7 cellular contexts compared by ENCODE assay signal in genomic region chrX:78199851-78200250, GRCh38.
A peak's percentile ranks its signal among the peaks of the same experiment; 100 is the strongest.
DNase-seq lines count a peak whose midpoint lies in the region; ATAC-seq and TF ChIP-seq lines count a peak whose summit lies in the region.

No MANE protein-coding gene starts in this region.

- intact Hi-C loops in OCI-LY7 (cut with micrococcal nuclease; ENCODE audit: unreplicated experiment): no loop called here

- POLR2A ChIA-PET in OCI-LY7 (lab: Charles Lee): interaction anchor here (0.7 kb wide), 1 partner anchor 150 kb away, joined by 3 read pairs; no protein-coding TSS in a partner anchor

- no peaks in the 10 kb centered on the region for H3K9me3 ChIP-seq in OCI-LY7 (ENCODE audit: low read length)

- peak; percentile 65 for TF ChIP-seq CTCF in OCI-LY7 (conservative IDR thresholded peaks at IDR 0.05; ENCODE audit: low read length)

- CTCF ChIA-PET in OCI-LY7 (lab: Charles Lee; ENCODE audit: unreplicated experiment): no interaction called here

- no peaks in the 10 kb centered on the region for H3K36me3 ChIP-seq in OCI-LY7 (ENCODE audit: insufficient read depth, low read length)

- no peak overlapping the region for H2AFZ ChIP-seq in OCI-LY7 (ENCODE audit: low read length)

- peak; percentile 69 for ATAC-seq in GM21526 (IDR thresholded peaks at IDR 0.05; ENCODE audit: low FRiP score, unreplicated experiment)
- ATAC-seq in HG03095 (IDR thresholded peaks at IDR 0.05; ENCODE audit: unreplicated experiment): no peak
- no peak for ATAC-seq in GM21576 (IDR thresholded peaks at IDR 0.05; ENCODE audit: unreplicated experiment)

- H3K4me1 ChIP-seq in OCI-LY7 (ENCODE audit: insufficient read depth, low read length, poor library complexity, severe bottlenecking): no peaks in the 10 kb centered on the region

- DNase-seq in ELR (ENCODE audit: low read depth) (peak; percentile 36), OCI-LY7 (ENCODE audit: low spot score) (peak; percentile 24), iPS-NIHi7 (ENCODE audit: extremely low spot score) (peak; percentile 10), NCI-H2196 treated with DMSO at 0.1 percent for 48 hours (lab: John Stamatoyannopoulos, UW; ENCODE audit: unreplicated experiment) (no peak)

- no peak overlapping the region for H3K27ac ChIP-seq in OCI-LY7 (ENCODE audit: low read depth, low read length, poor library complexity, severe bottlenecking)

- no peaks in the 10 kb centered on the region for H3K79me2 ChIP-seq in OCI-LY7 (ENCODE audit: insufficient read depth, low read depth, low read length)

- H3K9me2 ChIP-seq in OCI-LY7 (ENCODE audit: insufficient read depth, low read length): no peaks in the 10 kb centered on the region

- no peak overlapping the region for H3K4me2 ChIP-seq in OCI-LY7 (ENCODE audit: low read length)

- H4K20me1 ChIP-seq in OCI-LY7 (ENCODE audit: insufficient read depth, low read length): no peaks in the 10 kb centered on the region

- H3K4me3 ChIP-seq in OCI-LY7 (ENCODE audit: low read depth, low read length, poor library complexity, severe bottlenecking): no peak overlapping the region

- BruUV-seq in OCI-LY7 (replicated peaks; lab: Mats Ljungman, UMichigan): no TSS peak
